Comparison of ENCODE assay signal across 10 cellular contexts in the genomic region with DNA sequence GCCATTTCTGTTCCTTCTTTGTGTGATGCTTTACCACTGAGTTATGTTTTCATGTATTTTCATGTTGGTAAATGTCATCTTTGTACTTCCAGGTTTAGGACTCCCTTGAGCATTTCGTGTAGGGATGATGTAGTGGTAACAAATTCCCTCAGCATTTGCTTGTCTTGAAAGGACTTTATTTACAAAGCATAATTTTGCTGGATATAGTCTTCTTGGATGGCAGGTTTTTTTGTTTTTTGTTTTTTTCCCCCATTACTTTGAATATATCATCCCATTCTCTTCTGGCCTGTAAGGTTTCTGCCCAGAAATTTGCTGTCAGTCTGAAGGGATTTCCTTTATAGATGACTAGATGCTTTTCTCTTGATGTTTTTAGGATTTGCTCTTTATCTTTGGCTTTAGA.
"Had no signal": no experiment of that assay in that cellular context is flagged by ENCODE, and none has a peak within 500 bp of the region (broad histone marks: within the 10 kb centered on the region; RNA-seq: fewer than 3 reads in every experiment).

No MANE protein-coding gene starts in this region.

- H3K4me3 ChIP-seq: GM23248, GM23338, HAP-1 had no signal

- DNase-seq: GM23248, GOT3, H7, H9, HCEC 1CT, HFFc6 had no signal

- H3K36me3 ChIP-seq: HAP-1 had no signal

- H3K27ac ChIP-seq: GM23248 had no signal

- H3K4me1 ChIP-seq: HAP-1 had no signal

- FAIRE-seq: H1, H54 had no signal
